Comparison of ENCODE assay signal across 6 cellular contexts in genomic region chr1:153536618-153537375, GRCh38. TPM values are rescaled to one million over a fixed set of nuclear protein-coding genes. Genes with fewer than 3 reads are reported as not detected.
DNase-seq lines count a peak whose midpoint lies in the region.

No MANE protein-coding gene starts in this region.

- H3K4me3 ChIP-seq in mononuclear cell (ENCODE audit: low read length) = peak overlapping the region; percentile 78

- H3K9me3 ChIP-seq in mononuclear cell (ENCODE audit: low read depth, low read length) = no peaks in the 10 kb centered on the region

- H3K27me3 Mint-ChIP-seq in activated naive CD8-positive, alpha-beta T cell treated with anti-CD3 and anti-CD28 coated beads for 36 hours = no peaks in the 10 kb centered on the region

- H3K4me1 ChIP-seq in mononuclear cell (ENCODE audit: insufficient read depth, low read length) = peaks cover 78% of the 10 kb centered on the region

- H3K4me1 Mint-ChIP-seq in activated naive CD8-positive, alpha-beta T cell treated with anti-CD3 and anti-CD28 coated beads for 36 hours = peaks cover 68% of the 10 kb centered on the region

- DNase-seq in COLO668 (lab: John Stamatoyannopoulos, UW; ENCODE audit: unreplicated experiment) (peak; percentile 32), NCI-H82 treated with DMSO at 0.1 percent for 48 hours (lab: John Stamatoyannopoulos, UW; ENCODE audit: unreplicated experiment) (no peak), COR-L47 (lab: John Stamatoyannopoulos, UW) (no peak), SW 1271 (lab: John Stamatoyannopoulos, UW) (no peak)
- DNase-seq in activated naive CD8-positive, alpha-beta T cell treated with anti-CD3 and anti-CD28 coated beads for 36 hours = no peak

- H3K36me3 Mint-ChIP-seq in activated naive CD8-positive, alpha-beta T cell treated with anti-CD3 and anti-CD28 coated beads for 36 hours = peaks cover 19% of the 10 kb centered on the region

- H3K27ac Mint-ChIP-seq in activated naive CD8-positive, alpha-beta T cell treated with anti-CD3 and anti-CD28 coated beads for 36 hours = peak overlapping the region; percentile 99

- no peaks in the 10 kb centered on the region for H3K27me3 ChIP-seq in mononuclear cell (ENCODE audit: insufficient read depth, low read length)

- H3K9me3 Mint-ChIP-seq in activated naive CD8-positive, alpha-beta T cell treated with anti-CD3 and anti-CD28 coated beads for 36 hours = no peaks in the 10 kb centered on the region

- H3K4me3 Mint-ChIP-seq in activated naive CD8-positive, alpha-beta T cell treated with anti-CD3 and anti-CD28 coated beads for 36 hours = peak overlapping the region; percentile 92

RNA-seq across cellular contexts. Expression of gene S100A6, which starts 1.0 kb away (rescaled TPM):
- total RNA-seq in activated naive CD8-positive, alpha-beta T cell treated with anti-CD3 and anti-CD28 coated beads for 36 hours = 100 to 1,000 TPM; 144 to 155 TPM
- total RNA-seq in mononuclear cell = 283 TPM

RNA-seq across cellular contexts. Expression of gene S100A5, which starts 3.9 kb away (rescaled TPM):
- total RNA-seq in activated naive CD8-positive, alpha-beta T cell treated with anti-CD3 and anti-CD28 coated beads for 36 hours = 1 to 10 TPM; 1.2 to 1.6 TPM
- total RNA-seq in mononuclear cell = not detected

RNA-seq across cellular contexts. Expression of gene S100A4, which starts 8.8 kb away (rescaled TPM):
- total RNA-seq in activated naive CD8-positive, alpha-beta T cell treated with anti-CD3 and anti-CD28 coated beads for 36 hours = 10 to 100 TPM; 44.7 to 44.9 TPM
- total RNA-seq in mononuclear cell = 793 TPM

RNA-seq across cellular contexts. Expression of gene S100A3, which starts 12.3 kb away (rescaled TPM):
- total RNA-seq in activated naive CD8-positive, alpha-beta T cell treated with anti-CD3 and anti-CD28 coated beads for 36 hours = not detected
- total RNA-seq in mononuclear cell = not detected

RNA-seq across cellular contexts. Expression of gene S100A2, which starts 28.8 kb away (rescaled TPM):
- total RNA-seq in activated naive CD8-positive, alpha-beta T cell treated with anti-CD3 and anti-CD28 coated beads for 36 hours = under 1 TPM in 1 of 2 experiments, not detected in 1; 0.60 TPM
- 0.21 TPM for total RNA-seq in mononuclear cell

Comparison
In these comparisons a context has a peak if more than half of its experiments do, and no peak if none do; other contexts are left out.
1. RNA of gene S100A4, which starts 8.8 kb away (total RNA-seq): 793 TPM in mononuclear cell (single experiment); 44.7 to 44.9 TPM in activated naive CD8-positive, alpha-beta T cell treated with anti-CD3 and anti-CD28 coated beads for 36 hours; every median in the first group is over 10 times any median in the second.